Comparison of ENCODE assay signal across 8 cellular contexts in genomic region chr7:2241580-2242540, GRCh38. TPM values are rescaled to one million over a fixed set of nuclear protein-coding genes. Genes with fewer than 3 reads are reported as not detected.
DNase-seq lines count a peak whose midpoint lies in the region; ATAC-seq and TF ChIP-seq lines count a peak whose summit lies in the region.

Gene MRM2, minus strand, starts transcription at chr7:2242205. Its CDS starts 36 bp downstream, at chr7:2242169.
Gene NUDT1, plus strand, starts transcription at chr7:2242226. Its CDS starts 2,349 bp downstream, at chr7:2244575.

- ATAC-seq in upper lobe of left lung (ENCODE audit: low FRiP score in 2 of 2) = peak; percentile 88 to 95

- WGBS in prostate gland = under 1% methylated on average over 61 of the region's 81 CpGs
- WGBS in upper lobe of left lung, 2 donors = 0 to 2% methylated on average over 21 to 52 of the region's 81 CpGs

- H3K9me3 ChIP-seq in HAP-1 (no peaks in the 10 kb centered on the region), left ventricle myocardium inferior (replicated peaks) (no peaks in the 10 kb centered on the region), prostate gland (no peaks in the 10 kb centered on the region), upper lobe of left lung (no peaks in the 10 kb centered on the region)

- H3K4me3 ChIP-seq in HAP-1 (peak within 1 kb of the TSS; percentile 85), left ventricle myocardium inferior (peak within 1 kb of the TSS; percentile 100), prostate gland (peak within 1 kb of the TSS; percentile 75 to 99), upper lobe of left lung (peak within 1 kb of the TSS; percentile 84 to 100 (median 92))

- TF ChIP-seq POLR2A in prostate gland (IDR thresholded peaks at IDR 0.05) (peak; percentile 56), upper lobe of left lung (IDR thresholded peaks at IDR 0.05) (peak in 2 of 4 donors; percentile 49 to 83)

- H3K27me3 ChIP-seq in HAP-1 (ENCODE audit: low read depth) = no peaks in the 10 kb centered on the region
- H3K27me3 ChIP-seq in left ventricle myocardium inferior (ENCODE audit: low read depth) = no peaks in the 10 kb centered on the region
- no peaks in the 10 kb centered on the region for H3K27me3 ChIP-seq in prostate gland (replicated peaks; ENCODE audit: insufficient read depth)
- no peaks in the 10 kb centered on the region for H3K27me3 ChIP-seq in upper lobe of left lung

- DNase-seq in GF-D8 (lab: John Stamatoyannopoulos, UW) = peak; percentile 15
- DNase-seq in HAP-1 (ENCODE audit: low spot score in 2 of 2) = peak; percentile 75 to 92
- peak; percentile 81 for DNase-seq in NAMALWA (ENCODE audit: low spot score)
- DNase-seq in amniotic epithelial cell (ENCODE audit: low read depth) = peak; percentile 58
- DNase-seq in left ventricle myocardium inferior = peak; percentile 85
- peak; percentile 79 for DNase-seq in prostate gland (ENCODE audit: low spot score)
- DNase-seq in upper lobe of left lung = peak; percentile 87 to 97

- TF ChIP-seq CTCF in left ventricle myocardium inferior (IDR thresholded peaks at IDR 0.05; ENCODE audit: borderline replicate concordance) = peak; percentile 4
- peak in 1 of 4 experiments; percentile 14 for TF ChIP-seq CTCF in prostate gland (IDR thresholded peaks at IDR 0.05)
- no peak for TF ChIP-seq CTCF in upper lobe of left lung (IDR thresholded peaks at IDR 0.05)

- TF ChIP-seq EP300 in upper lobe of left lung (IDR thresholded peaks at IDR 0.05) = no peak

- H3K4me1 ChIP-seq in HAP-1 (peaks cover 4% of the 10 kb centered on the region; the same call in 1 of the 2 replicates), left ventricle myocardium inferior (peaks cover 26% of the 10 kb centered on the region), prostate gland (replicated peaks) (peaks cover 7% of the 10 kb centered on the region), upper lobe of left lung (peaks cover 8 to 51% (median 32%) of the 10 kb centered on the region in 4 donors)

- peaks cover 39% of the 10 kb centered on the region for H3K36me3 ChIP-seq in HAP-1 (replicated peaks)
- H3K36me3 ChIP-seq in left ventricle myocardium inferior = peaks cover 26% of the 10 kb centered on the region
- peaks cover 0 to 3% of the 10 kb centered on the region in 2 donors for H3K36me3 ChIP-seq in prostate gland
- H3K36me3 ChIP-seq in upper lobe of left lung = peaks cover 0 to 23% (median 15%) of the 10 kb centered on the region in 4 donors

- intact Hi-C loops in T-helper 1 cell treated with Interleukin-12 subunit alpha and Interleukin-12 subunit beta and Interleukin-4 antibody, amounts not matched to agents 30 ng/mL and 1 ng/mL, for 36 hours (cut with micrococcal nuclease) = loop anchor here (1.0 to 10.0 kb wide), 6 partner anchors 10 to 672 kb away; partner anchors contain the start of genes EIF3B, MAD1L1, PSMG3 and SNX8
- intact Hi-C loops in left ventricle myocardium inferior (cut with micrococcal nuclease) (no loop called here), prostate gland (cut with DNase I) (no loop called here)

- in situ Hi-C loops in HAP-1 (cut with MboI; ENCODE audit: low sequenced_read_pairs) = no loop called here

- peak within 1 kb of the TSS; percentile 83 for H3K27ac ChIP-seq in left ventricle myocardium inferior (replicated peaks)
- H3K27ac ChIP-seq in prostate gland = peak within 1 kb of the TSS; percentile 23 to 63
- H3K27ac ChIP-seq in upper lobe of left lung = peak within 1 kb of the TSS; percentile 76 to 85 (median 78)

RNA-seq across cellular contexts. Expression of gene MRM2, which starts in this region (rescaled TPM):
- 32.0 and 33.9 TPM in 2 replicates for total RNA-seq in T-helper 1 cell treated with Interleukin-12 subunit alpha and Interleukin-12 subunit beta and Interleukin-4 antibody, amounts not matched to agents 30 ng/mL and 1 ng/mL, for 36 hours
- total RNA-seq in left ventricle myocardium inferior (19.9 TPM), prostate gland (10 to 100 TPM; 21.8 to 23.0 TPM), upper lobe of left lung (10 to 100 TPM in 5 of 6 donors, 1 to 10 TPM in 1; 9.4 to 27.0 (median 23.0) TPM)

RNA-seq across cellular contexts. Expression of gene NUDT1, which starts in this region (rescaled TPM):
- total RNA-seq in T-helper 1 cell treated with Interleukin-12 subunit alpha and Interleukin-12 subunit beta and Interleukin-4 antibody, amounts not matched to agents 30 ng/mL and 1 ng/mL, for 36 hours = 71.2 and 72.1 TPM in 2 replicates
- total RNA-seq in left ventricle myocardium inferior = 12.5 TPM
- total RNA-seq in prostate gland = 10 to 100 TPM; 18.1 to 35.3 TPM
- total RNA-seq in upper lobe of left lung = 10 to 100 TPM in 5 of 6 donors, 1 to 10 TPM in 1; 6.3 to 23.2 (median 13.9) TPM

Comparison
In these comparisons a context has a peak if more than half of its experiments do, and no peak if none do; other contexts are left out.
1. Peak in every context shown above with its lines: DNase-seq, ATAC-seq, H3K4me3 ChIP-seq and H3K27ac ChIP-seq.
2. DNase-seq: peak in every context shown above with its lines; median percentile 92 in upper lobe of left lung; 85 in left ventricle myocardium inferior; 84 in HAP-1; 81 in NAMALWA; 79 in prostate gland; 58 in amniotic epithelial cell; 15 in GF-D8.